Comparison of ENCODE assay signal across 33 cellular contexts in genomic region chr3:77529522-77529921, GRCh38.
"Had no signal": no experiment of that assay in that cellular context is flagged by ENCODE, and none has a peak within 500 bp of the region (broad histone marks: within the 10 kb centered on the region; RNA-seq: fewer than 3 reads in every experiment).

No MANE protein-coding gene starts in this region.

- H3K36me3 ChIP-seq: MG63 had no signal

- H3K27me3 ChIP-seq: MG63 had no signal

- H3K4me3 ChIP-seq: MG63 had no signal

- DNase-seq: Karpas-422, Kasumi-1, KG1, MG63, MM.1S, MV-4-11, NCI-H1048, NCI-H1092, NCI-H1092 treated with DMSO at 0.1 percent for 48 hours, NCI-H1105, NCI-H1105 treated with DMSO at 0.1 percent for 48 hours, NCI-H1417, NCI-H1417 treated with DMSO at 0.1 percent for 48 hours, NCI-H1436, NCI-H1436 treated with DMSO at 0.1 percent for 48 hours, NCI-H146, NCI-H1694, NCI-H1694 treated with DMSO at 0.1 percent for 48 hours, NCI-H187, NCI-H187 treated with DMSO at 0.1 percent for 48 hours, NCI-H1930, NCI-H2029, NCI-H2029 treated with DMSO at 0.1 percent for 48 hours, NCI-H2081, NCI-H2081 treated with DMSO at 0.1 percent for 48 hours, NCI-H2107, NCI-H2171, NCI-H2171 treated with DMSO at 0.1 percent for 48 hours, NCI-H2227 treated with DMSO at 0.1 percent for 48 hours, NCI-H226, NCI-H345, NCI-H446 treated with DMSO at 0.1 percent for 48 hours had no signal

- H3K9me3 ChIP-seq: MG63 had no signal

- H3K9ac ChIP-seq: KMS-11 had no signal

- H3K4me2 ChIP-seq: KMS-11 had no signal

- H3K27ac ChIP-seq: KMS-11 had no signal
